ENCODE assay signal across 19 cellular contexts in genomic region chr20:45704969-45705637, GRCh38. TPM values are rescaled to one million over a fixed set of nuclear protein-coding genes. Genes with fewer than 3 reads are reported as not detected.
A peak's percentile ranks its signal among the peaks of the same experiment; 100 is the strongest.
DNase-seq lines count a peak whose midpoint lies in the region; ATAC-seq lines count a peak whose summit lies in the region.
"Had no signal": no experiment of that assay in that cellular context is flagged by ENCODE, and none has a peak within 500 bp of the region (broad histone marks: within the 10 kb centered on the region; RNA-seq: fewer than 3 reads in every experiment).

TSS of gene WFDC10B (minus strand) at chr20:45705019. CDS start at chr20:45685992, 19,027 bp downstream.

- peak; percentile 89 for ATAC-seq in left colon
- ATAC-seq in GM18907 (IDR thresholded peaks at IDR 0.05; ENCODE audit: unreplicated experiment): no peak
- ATAC-seq: activated naive CD8-positive, alpha-beta T cell treated with anti-CD3 and anti-CD28 coated beads, Interleukin-2, amount 50 U/mL, for 24 hours; sciatic nerve; WTC11 had no signal

- intact Hi-C loops in left colon (cut with DNase I, micrococcal nuclease): no loop called here

- peak; percentile 41 for DNase-seq in DMS79 (lab: John Stamatoyannopoulos, UW)
- DNase-seq in NCI-H1105 (lab: John Stamatoyannopoulos, UW): peak; percentile 61
- peak; percentile 73 for DNase-seq in NOMO-1 treated with DMSO at 0.1 percent for 48 hours (lab: John Stamatoyannopoulos, UW; ENCODE audit: unreplicated experiment)
- peak in 1 of 2 donors; percentile 25 for DNase-seq in left colon
- no peak for DNase-seq in stimulated activated CD4-positive, alpha-beta T cell treated with anti-CD3 and anti-CD28 coated beads, Interleukin-4, amount 100 ng/mL, for 24 hours
- DNase-seq in AG20443 (ENCODE audit: low spot score): no peak
- DNase-seq: activated CD8-positive, alpha-beta memory T cell treated with anti-CD3 and anti-CD28 coated beads for 24 hours; activated naive CD8-positive, alpha-beta T cell treated with anti-CD3 and anti-CD28 coated beads, Interleukin-2, amount 50 U/mL, for 24 hours; H7; Peyer's patch; stimulated activated CD4-positive, alpha-beta T cell treated with anti-CD3 and anti-CD28 coated beads, Interleukin-4, amount 100 ng/mL, for 1 hour; stimulated activated CD8-positive, alpha-beta memory T cell treated with anti-CD3 and anti-CD28 coated beads, Interleukin-4, amount 100 ng/mL, for 48 hours; SW 1271 had no signal

RNA-seq across cellular contexts. Expression of gene WFDC10B, which starts in this region (rescaled TPM):
- not detected for total RNA-seq in left colon
- total RNA-seq: cardiac muscle cell, mononuclear cell, Peyer's patch, sciatic nerve, suprapubic skin had no signal

Comparison
In these comparisons a context has a peak if more than half of its experiments do, and no peak if none do; other contexts are left out.
1. Peak in ATAC-seq in left colon; RNA of the gene not detected or under 1 TPM.
2. DNase-seq: peak in DMS79 (single experiment), NCI-H1105 (single experiment) and NOMO-1 treated with DMSO at 0.1 percent for 48 hours (single experiment); none in stimulated activated CD4-positive, alpha-beta T cell treated with anti-CD3 and anti-CD28 coated beads, Interleukin-4, amount 100 ng/mL, for 24 hours (single experiment) and AG20443 (single experiment).